1 cellular context compared by ENCODE assay signal in genomic region chr1:155001688-155002474, GRCh38.
A peak's percentile ranks its signal among the peaks of the same experiment; 100 is the strongest.
TF ChIP-seq lines count a peak whose summit lies in the region.

No MANE protein-coding gene starts in this region.

TF ChIP-seq in SK-N-SH, 30 proteins besides CTCF, POLR2A, EP300 and RAD21 (continued from another document):
- TF ChIP-seq PBX3 (IDR thresholded peaks at IDR 0.05) (peak; percentile 98), GABPA (IDR thresholded peaks at IDR 0.05; ENCODE audit: low read depth) (0 out of 2 replicates have a peak, but pooled peaks have one; percentile 22), TCF12 (IDR thresholded peaks at IDR 0.05) (0 out of 2 replicates have a peak, but pooled peaks have one; percentile 4), POLR2AphosphoS5 (IDR thresholded peaks at IDR 0.05; ENCODE audit: low read depth, low read length) (peak; percentile 41; the same call in 1 of the 2 replicates), ELF1 (IDR thresholded peaks at IDR 0.05) (peak; percentile 25)
